ENCODE assay signal across 17 cellular contexts in the genomic region with DNA sequence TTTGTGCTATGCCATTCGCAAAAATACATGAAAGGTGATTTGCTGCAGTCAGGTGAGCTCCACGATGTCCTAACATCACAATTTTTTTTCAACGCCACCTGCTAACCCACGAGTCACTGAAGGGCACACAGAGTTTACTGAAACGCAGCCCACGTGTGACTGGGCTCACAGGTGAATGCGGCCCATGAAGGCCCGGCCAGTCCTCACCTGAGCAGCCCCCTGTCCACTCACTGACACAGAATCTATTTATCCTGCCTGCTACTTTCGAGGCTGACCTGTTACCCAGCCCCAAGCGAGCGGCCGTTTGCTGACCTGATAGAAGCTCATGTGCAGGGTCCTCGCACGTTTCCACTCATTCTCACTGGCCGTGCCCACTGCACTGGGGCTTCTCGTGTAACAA.
DNase-seq lines count a peak whose midpoint lies in the region; ATAC-seq, FAIRE-seq and TF ChIP-seq lines count a peak whose summit lies in the region.
"Had no signal": no experiment of that assay in that cellular context is flagged by ENCODE, and none has a peak within 500 bp of the region (broad histone marks: within the 10 kb centered on the region; RNA-seq: fewer than 3 reads in every experiment).

No MANE protein-coding gene starts in this region.

- no peak overlapping the region for H3K4me2 ChIP-seq in HepG2 (ENCODE audit: low read depth, low read length)
- H3K4me2 ChIP-seq: A549 had no signal

- H3K9me3 ChIP-seq in left ventricle myocardium inferior (replicated peaks): peaks cover 5% of the 10 kb centered on the region
- peaks cover 8% of the 10 kb centered on the region; the same call in 1 of the 2 replicates for H3K9me3 ChIP-seq in HepG2 (ENCODE audit: low read length)
- H3K9me3 ChIP-seq: A549, HAP-1 had no signal

- no peaks in the 10 kb centered on the region for H4K20me1 ChIP-seq in HepG2 (ENCODE audit: insufficient read depth, low read length)

- H3K36me3 ChIP-seq in left ventricle myocardium inferior (no peaks in the 10 kb centered on the region), HepG2 (replicated peaks in 1 of 2; ENCODE audit: control insufficient read depth in 1 of 2, insufficient read depth in 2 of 2, low read length in 2 of 2) (no peaks in the 10 kb centered on the region)
- H3K36me3 ChIP-seq: HAP-1 had no signal

- TF ChIP-seq EP300 in HepG2 (IDR thresholded peaks at IDR 0.05; ENCODE audit: low read depth in 2 of 2, low read length in 2 of 2) (no peak), HepG2 (CRISPR knock-in tag; IDR thresholded peaks at IDR 0.05; ENCODE audit: borderline replicate concordance) (no peak)

- FAIRE-seq in HepG2 (lab: Jason Lieb, UNC): no peak
- FAIRE-seq: A549, D721Med, GM12892, GM19239, H1 had no signal

- H2AFZ ChIP-seq in HepG2 (ENCODE audit: low read length): no peak overlapping the region

- WGBS in HepG2 (ENCODE audit: low lambda C conversion rate): 3% methylated on average over 5 of the region's 16 CpGs

- intact Hi-C loops in cardiac septum (cut with DNase I) (no loop called here), left ventricle myocardium inferior (cut with micrococcal nuclease) (no loop called here), sciatic nerve (cut with DNase I) (no loop called here), HepG2 (cut with micrococcal nuclease; ENCODE audit: unreplicated experiment) (no loop called here)

- TF ChIP-seq POLR2A in HepG2 (IDR thresholded peaks at IDR 0.05; ENCODE audit: insufficient read depth in 1 of 2, low read depth in 2 of 2, low read length in 2 of 2): no peak

- BruUV-seq in HepG2 (replicated peaks; lab: Mats Ljungman, UMichigan): no TSS peak

- CTCF ChIA-PET in HepG2 (lab: Yijun Ruan, JAX; ENCODE audit: low intra/inter-chr PET ratio, low total read pairs): no interaction called here

- H3K4me1 ChIP-seq in left ventricle myocardium inferior: no peaks in the 10 kb centered on the region
- H3K4me1 ChIP-seq in HepG2 (ENCODE audit: insufficient read depth, low read length): no peaks in the 10 kb centered on the region
- H3K4me1 ChIP-seq: A549, HAP-1 had no signal

- in situ Hi-C loops in HepG2 (cut with HindIII; ENCODE audit: extremely low pct_ligation_motif_present, low pct_unique_long_range_greater_than_20kb): no loop called here

- no peak overlapping the region for H3K4me3 ChIP-seq in left ventricle myocardium inferior
- no peak overlapping the region for H3K4me3 ChIP-seq in HepG2 (replicated peaks in 1 of 3; ENCODE audit: insufficient read depth in 1 of 3, low read depth in 2 of 3, low read length in 3 of 3)
- H3K4me3 ChIP-seq: A549, HAP-1 had no signal

- H3K27me3 ChIP-seq in left ventricle myocardium inferior (ENCODE audit: low read depth) (peaks cover 88% of the 10 kb centered on the region), HepG2 (ENCODE audit: control insufficient read depth in 1 of 2, insufficient read depth in 2 of 2, low read length in 2 of 2) (peaks cover 3 to 38% of the 10 kb centered on the region in 2 experiments)

- TF ChIP-seq RAD21 in HepG2 (CRISPR knock-in tag; IDR thresholded peaks at IDR 0.05): no peak

- no peak for TF ChIP-seq CTCF in left ventricle myocardium inferior (IDR thresholded peaks at IDR 0.05; ENCODE audit: borderline replicate concordance)
- no peak for TF ChIP-seq CTCF in HepG2 (CRISPR knock-in tag; IDR thresholded peaks at IDR 0.05)

- DNase-seq in cardiac septum (ENCODE audit: low spot score): peak; percentile 50
- DNase-seq in left ventricle myocardium inferior: no peak
- DNase-seq in ecto neural progenitor cell (ENCODE audit: low spot score): peak; percentile 34
- DNase-seq in sciatic nerve (ENCODE audit: low spot score): peak; percentile 36
- no peak for DNase-seq in SHP77 treated with DMSO at 0.1 percent for 48 hours (lab: John Stamatoyannopoulos, UW)
- no peak for DNase-seq in NCI-H1694 (lab: John Stamatoyannopoulos, UW)
- no peak for DNase-seq in HepG2 (ENCODE audit: low spot score)
- DNase-seq: COR-L47, DND-41, GDM1 had no signal

- H3K79me2 ChIP-seq in HepG2 (ENCODE audit: insufficient read depth, low read length): no peaks in the 10 kb centered on the region

- POLR2A ChIA-PET in HepG2 (lab: Yijun Ruan, JAX): no interaction called here

- H3K27ac ChIP-seq in left ventricle myocardium inferior (replicated peaks): no peak overlapping the region
- H3K27ac ChIP-seq in HepG2 (ENCODE audit: extremely low read length, insufficient read depth, low read length): no peak overlapping the region
- H3K27ac ChIP-seq: A549 had no signal

- ATAC-seq in sciatic nerve: no peak
- no peak for ATAC-seq in HepG2
- ATAC-seq: A549; CD8-positive, alpha-beta T cell had no signal

- no peak overlapping the region for H3K9ac ChIP-seq in HepG2 (ENCODE audit: insufficient read depth, low read depth, low read length)

TF ChIP-seq in HepG2, 621 proteins besides CTCF, POLR2A, EP300 and RAD21:
- TF ChIP-seq, protein P1, sequence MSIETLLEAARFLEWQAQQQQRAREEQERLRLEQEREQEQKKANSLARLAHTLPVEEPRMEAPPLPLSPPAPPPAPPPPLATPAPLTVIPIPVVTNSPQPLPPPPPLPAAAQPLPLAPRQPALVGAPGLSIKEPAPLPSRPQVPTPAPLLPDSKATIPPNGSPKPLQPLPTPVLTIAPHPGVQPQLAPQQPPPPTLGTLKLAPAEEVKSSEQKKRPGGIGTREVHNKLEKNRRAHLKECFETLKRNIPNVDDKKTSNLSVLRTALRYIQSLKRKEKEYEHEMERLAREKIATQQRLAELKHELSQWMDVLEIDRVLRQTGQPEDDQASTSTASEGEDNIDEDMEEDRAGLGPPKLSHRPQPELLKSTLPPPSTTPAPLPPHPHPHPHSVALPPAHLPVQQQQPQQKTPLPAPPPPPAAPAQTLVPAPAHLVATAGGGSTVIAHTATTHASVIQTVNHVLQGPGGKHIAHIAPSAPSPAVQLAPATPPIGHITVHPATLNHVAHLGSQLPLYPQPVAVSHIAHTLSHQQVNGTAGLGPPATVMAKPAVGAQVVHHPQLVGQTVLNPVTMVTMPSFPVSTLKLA (IDR thresholded peaks at IDR 0.05): no peak
- no peak for TF ChIP-seq SP1 (IDR thresholded peaks at IDR 0.05)
- TF ChIP-seq SP1 (CRISPR knock-in tag; IDR thresholded peaks at IDR 0.05): no peak
- TF ChIP-seq ZNF816 (CRISPR knock-in tag; IDR thresholded peaks at IDR 0.05; ENCODE audit: borderline replicate concordance): no peak

Comparison
In these comparisons a context has a peak if more than half of its experiments do, and no peak if none do; other contexts are left out.
1. DNase-seq: peak in cardiac septum (single experiment), ecto neural progenitor cell (single experiment) and sciatic nerve (single experiment); none in left ventricle myocardium inferior (single experiment), SHP77 treated with DMSO at 0.1 percent for 48 hours (single experiment), NCI-H1694 (single experiment) and HepG2 (single experiment).